8 cellular contexts compared by ENCODE assay signal in the genomic region with DNA sequence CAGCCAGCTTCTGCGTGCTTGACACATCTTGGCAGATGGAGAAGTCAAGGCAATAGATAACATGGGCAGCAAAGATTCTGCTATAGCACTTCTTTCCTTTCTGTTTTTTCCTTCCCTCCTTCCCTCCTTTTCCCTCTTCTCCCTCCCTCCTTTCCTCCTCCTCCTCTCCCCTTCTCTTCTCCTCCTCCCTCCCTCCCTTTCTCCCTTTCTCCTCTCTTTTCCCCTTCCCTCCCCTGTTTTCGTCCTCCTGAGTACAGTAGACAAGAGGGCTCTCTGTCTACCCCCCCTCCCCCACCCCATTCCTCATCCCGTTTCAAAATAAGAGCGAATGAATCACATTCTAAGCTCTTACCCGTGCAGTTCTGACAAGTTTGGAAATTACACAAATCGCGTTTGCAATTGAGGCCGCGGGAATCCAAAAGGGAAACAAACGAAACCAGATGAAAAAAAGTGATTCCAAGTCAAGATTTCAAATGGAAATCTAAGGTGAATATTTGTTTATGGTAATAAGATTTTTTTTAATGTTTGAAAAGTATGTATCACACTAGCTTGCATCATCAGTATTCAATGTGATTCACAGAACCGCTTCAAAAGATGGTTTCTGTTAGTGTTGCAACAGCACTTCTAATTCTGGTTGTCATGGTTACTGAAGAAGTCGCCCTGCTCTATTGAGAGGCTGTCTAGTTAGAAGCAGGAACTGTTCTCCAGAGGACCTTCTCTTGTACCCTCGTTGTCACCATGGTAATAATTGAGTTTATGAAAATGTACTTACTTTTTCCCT. TPM values are rescaled to one million over a fixed set of nuclear protein-coding genes. Genes with fewer than 3 reads are reported as not detected.
DNase-seq lines count a peak whose midpoint lies in the region; ATAC-seq and TF ChIP-seq lines count a peak whose summit lies in the region.

No MANE protein-coding gene starts in this region.

- DNase-seq in NCI-H2029 (lab: John Stamatoyannopoulos, UW) (peak; percentile 25), NCI-H2029 treated with DMSO at 0.1 percent for 48 hours (lab: John Stamatoyannopoulos, UW) (no peak), NOMO-1 treated with DMSO at 0.1 percent for 48 hours (lab: John Stamatoyannopoulos, UW; ENCODE audit: unreplicated experiment) (peak; percentile 100), head of caudate nucleus (peak in 35 of 42 donors; percentile 6 to 79 (median 42)), ovary (peak in 1 of 5 donors; percentile 40), left lobe of liver (ENCODE audit: low spot score) (no peak)
- peak; percentile 36 for DNase-seq in activated naive CD8-positive, alpha-beta T cell treated with anti-CD3 and anti-CD28 coated beads for 36 hours

- peaks cover 34% of the 10 kb centered on the region for H3K27me3 Mint-ChIP-seq in activated naive CD8-positive, alpha-beta T cell treated with anti-CD3 and anti-CD28 coated beads for 36 hours

- no peaks in the 10 kb centered on the region for H3K9me3 Mint-ChIP-seq in activated naive CD8-positive, alpha-beta T cell treated with anti-CD3 and anti-CD28 coated beads for 36 hours

- intact Hi-C loops in head of caudate nucleus (cut with DNase I) (loop anchor here (5.0 kb wide), 1 partner anchor 119 kb away; a partner anchor contains a TSS), ovary (cut with DNase I) (no loop called here)

- peaks cover 2% of the 10 kb centered on the region for H3K36me3 Mint-ChIP-seq in activated naive CD8-positive, alpha-beta T cell treated with anti-CD3 and anti-CD28 coated beads for 36 hours

- no peaks in the 10 kb centered on the region for H3K36me3 ChIP-seq in ovary

- no peaks in the 10 kb centered on the region for H3K9me3 ChIP-seq in ovary

- H3K4me3 Mint-ChIP-seq in activated naive CD8-positive, alpha-beta T cell treated with anti-CD3 and anti-CD28 coated beads for 36 hours = peak overlapping the region; percentile 83

- peak overlapping the region; percentile 88 for H3K27ac Mint-ChIP-seq in activated naive CD8-positive, alpha-beta T cell treated with anti-CD3 and anti-CD28 coated beads for 36 hours

- H3K4me1 ChIP-seq in ovary (ENCODE audit: insufficient read depth) = peaks cover 8% of the 10 kb centered on the region

- ATAC-seq in HG03039 (IDR thresholded peaks at IDR 0.05; ENCODE audit: unreplicated experiment) = peak; percentile 37
- no peak for ATAC-seq in left lobe of liver

- WGBS in ovary, 3 donors = 2 to 3% (median 2%) methylated on average over 13 of the region's 13 CpGs

- no peak for TF ChIP-seq POLR2A in ovary (IDR thresholded peaks at IDR 0.05)

- no peaks in the 10 kb centered on the region for H3K27me3 ChIP-seq in ovary

- TF ChIP-seq EP300 in ovary (IDR thresholded peaks at IDR 0.05) = no peak

- no peak for TF ChIP-seq CTCF in ovary (IDR thresholded peaks at IDR 0.05)

- H3K27ac ChIP-seq in ovary = no peak overlapping the region

- peaks cover 29% of the 10 kb centered on the region for H3K4me1 Mint-ChIP-seq in activated naive CD8-positive, alpha-beta T cell treated with anti-CD3 and anti-CD28 coated beads for 36 hours

- H3K4me3 ChIP-seq in ovary = peak overlapping the region; percentile 39

RNA-seq across cellular contexts. Expression of a gene that starts 1.3 kb away (rescaled TPM):
- total RNA-seq in activated naive CD8-positive, alpha-beta T cell treated with anti-CD3 and anti-CD28 coated beads for 36 hours = 1 to 10 TPM; 2.0 to 2.1 TPM
- total RNA-seq in ovary = under 1 TPM in 6 of 7 donors, not detected in 1; 0.12 to 0.78 (median 0.35) TPM
- under 1 TPM; 0.18 to 0.47 TPM for polyA plus RNA-seq in ovary
- total RNA-seq in left lobe of liver = 0.50 TPM

Comparison
In these comparisons a context has a peak if more than half of its experiments do, and no peak if none do; other contexts are left out.
1. DNase-seq: peak in NCI-H2029 (single experiment), NOMO-1 treated with DMSO at 0.1 percent for 48 hours (single experiment), activated naive CD8-positive, alpha-beta T cell treated with anti-CD3 and anti-CD28 coated beads for 36 hours (single experiment) and head of caudate nucleus (35 of 42); none in NCI-H2029 treated with DMSO at 0.1 percent for 48 hours (single experiment) and left lobe of liver (single experiment).